In the genomic region with DNA sequence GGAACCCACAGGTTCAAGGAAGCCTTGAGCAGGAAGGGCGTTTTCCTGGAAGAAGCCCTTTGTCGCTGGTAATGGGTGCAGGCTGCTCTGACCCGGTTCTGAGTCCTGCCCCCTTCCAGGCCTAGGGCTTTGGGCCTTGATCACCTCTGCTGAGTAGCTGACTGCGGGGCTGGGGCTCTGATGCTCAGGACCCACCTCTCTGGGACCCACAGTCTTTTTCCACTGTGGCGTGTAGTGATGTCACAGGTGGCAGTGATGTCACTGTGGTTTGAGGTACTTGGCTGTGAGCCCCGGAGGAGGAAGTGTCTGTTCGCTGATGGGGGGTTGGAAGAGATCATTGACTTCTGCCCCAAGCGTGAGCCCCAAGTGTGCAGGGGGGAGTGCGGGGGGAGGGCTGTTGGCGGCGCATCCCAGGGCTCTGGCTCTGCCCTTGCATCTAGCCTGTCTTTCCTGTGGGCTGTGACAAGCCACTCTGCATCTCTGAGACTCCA, we compare ENCODE assay signal across 8 cellular contexts. TPM values are rescaled to one million over a fixed set of nuclear protein-coding genes. Genes with fewer than 3 reads are reported as not detected.
A peak's percentile ranks its signal among the peaks of the same experiment; 100 is the strongest.
DNase-seq lines count a peak whose midpoint lies in the region; ATAC-seq, FAIRE-seq and TF ChIP-seq lines count a peak whose summit lies in the region.

No MANE protein-coding gene starts in this region.

- no peak for TF ChIP-seq EP300 in H1 (IDR thresholded peaks at IDR 0.05; ENCODE audit: borderline replicate concordance in 1 of 2, low read depth in 2 of 2, low read length in 2 of 2)

- no peak overlapping the region for H2BK5ac ChIP-seq in H1 (ENCODE audit: low read depth, low read length)

- H3K56ac ChIP-seq in H1 (replicated peaks; ENCODE audit: insufficient read length, low read depth, low read length) = no peak overlapping the region

- H3K4me1 Mint-ChIP-seq in Caco-2 (ENCODE audit: low read depth, unreplicated experiment) = no peaks in the 10 kb centered on the region

- no peak overlapping the region for H3K27ac Mint-ChIP-seq in Caco-2 (ENCODE audit: unreplicated experiment)

- in situ Hi-C loops in GM13977 (cut with MboI; ENCODE audit: low pct_unique_long_range_greater_than_20kb, low sequenced_read_pairs, unreplicated experiment) = no loop called here

- no peaks in the 10 kb centered on the region for H3K36me3 ChIP-seq in H1 (ENCODE audit: control insufficient read depth in 2 of 4, insufficient read depth in 4 of 4, low read length in 3 of 4)
- no peaks in the 10 kb centered on the region for H3K36me3 ChIP-seq in Caco-2 (ENCODE audit: control insufficient read depth, insufficient read depth, low read length)

- no peak for TF ChIP-seq RAD21 in H1 (IDR thresholded peaks at IDR 0.05 in 1 of 2, conservative IDR thresholded peaks at IDR 0.05 in 1 of 2; ENCODE audit: low read depth in 2 of 2, low read length in 2 of 2)

- peaks cover 0 to 18% (median 1%) of the 10 kb centered on the region in 4 experiments; a peak in 3 of 7 replicates for H3K4me1 ChIP-seq in H1 (replicated peaks in 1 of 4; ENCODE audit: control insufficient read depth in 3 of 4, insufficient read depth in 4 of 4, low read length in 3 of 4)
- no peaks in the 10 kb centered on the region for H3K4me1 ChIP-seq in Caco-2

- BruUV-seq in Caco-2 (replicated peaks; lab: Mats Ljungman, UMichigan) = no TSS peak

- H2AFZ ChIP-seq in H1 (ENCODE audit: low read length) = no peak overlapping the region; the same call in 1 of the 2 replicates

- no peaks in the 10 kb centered on the region for H3K9me3 Mint-ChIP-seq in Caco-2 (ENCODE audit: unreplicated experiment)

- WGBS in H1 (ENCODE audit: extremely low coverage in 1 of 2, insufficient coverage in 1 of 2, insufficient read length in 1 of 2, insufficient replicate concordance in 2 of 2, low coverage in 1 of 2, low lambda C conversion rate in 2 of 2, missing lambda C conversion rate in 1 of 2), 2 experiments = 84% methylated on average over 10 of the region's 11 CpGs; no CpG with 5 or more reads in 1 of the 2 experiments

- no peaks in the 10 kb centered on the region for H3K23me2 ChIP-seq in H1 (ENCODE audit: low read depth, low read length)

- no peak for TF ChIP-seq CTCF in GM13977 (IDR thresholded peaks at IDR 0.05; ENCODE audit: extremely low read depth, insufficient read depth, missing control alignments)
- no peak for TF ChIP-seq CTCF in H1 (IDR thresholded peaks at IDR 0.05; ENCODE audit: control extremely low read depth in 1 of 3, insufficient read depth in 1 of 3, low read depth in 1 of 3, low read length in 3 of 3)
- TF ChIP-seq CTCF in Caco-2 (IDR thresholded peaks at IDR 0.05; ENCODE audit: insufficient read depth in 1 of 2, low read depth in 1 of 2, low read length in 1 of 2, severe bottlenecking in 1 of 2, unreplicated experiment in 1 of 2) = no peak

- no peak for TF ChIP-seq POLR2A in H1 (IDR thresholded peaks at IDR 0.05; ENCODE audit: control extremely low read depth in 1 of 2, low read depth in 2 of 2, low read length in 2 of 2)

- H3K4me3 Mint-ChIP-seq in Caco-2 (ENCODE audit: unreplicated experiment) = no peak overlapping the region

- H3K27me3 ChIP-seq in H1 (replicated peaks in 1 of 4; ENCODE audit: control insufficient read depth in 3 of 4, extremely low read depth in 1 of 4, insufficient read depth in 3 of 4, low read length in 3 of 4) = peaks cover 0 to 5% (median 0%) of the 10 kb centered on the region in 4 experiments; a peak in 2 of 7 replicates
- H3K27me3 ChIP-seq in Caco-2 (replicated peaks; ENCODE audit: control insufficient read depth, insufficient read depth, low read length) = no peaks in the 10 kb centered on the region

- H2BK20ac ChIP-seq in H1 (ENCODE audit: low read length) = no peak overlapping the region

- H4K5ac ChIP-seq in H1 (ENCODE audit: insufficient read length, low read depth, low read length) = no peak overlapping the region

- POLR2A ChIA-PET in H1 (lab: Charles Lee; ENCODE audit: partially characterized antibody) (no interaction called here), Caco-2 (lab: Charles Lee) (no interaction called here)

- no peak overlapping the region for H2BK15ac ChIP-seq in H1 (ENCODE audit: low read length)

- DNase-seq in GM13977 (ENCODE audit: low spot score) (peak; percentile 65), H1 (ENCODE audit: low read depth in 1 of 2, low spot score in 2 of 2) (no peak), NCI-H1417 treated with DMSO at 0.1 percent for 48 hours (lab: John Stamatoyannopoulos, UW) (no peak), Caco-2 (no peak), NCI-H345 treated with DMSO at 0.1 percent for 48 hours (lab: John Stamatoyannopoulos, UW; ENCODE audit: unreplicated experiment) (no peak)
- peak; percentile 94 to 95 for DNase-seq in activated CD4-positive, alpha-beta T cell treated with anti-CD3 and anti-CD28 coated beads, Interleukin-2, amount 50 U/mL, for 4 hours
- DNase-seq in stimulated activated CD4-positive, alpha-beta T cell treated with anti-CD3 and anti-CD28 coated beads, Interleukin-15, amount 100 ng/mL, for 24 hours = peak; percentile 91

- H2AK5ac ChIP-seq in H1 (ENCODE audit: low read depth, low read length) = no peak overlapping the region

- intact Hi-C loops in Caco-2 (cut with micrococcal nuclease; ENCODE audit: unreplicated experiment) = no loop called here

- no peak overlapping the region for H3K27ac ChIP-seq in H1 (ENCODE audit: low read depth, low read length)

- no peak for ATAC-seq in GM18858 (IDR thresholded peaks at IDR 0.05; ENCODE audit: unreplicated experiment)

- FAIRE-seq in H1 (lab: Jason Lieb, UNC) = no peak

- no peak overlapping the region for H2BK12ac ChIP-seq in H1 (ENCODE audit: low read depth, low read length)

- H3K4me3 ChIP-seq in H1 (ENCODE audit: extremely low read depth in 1 of 4, insufficient read depth in 2 of 4, low read depth in 3 of 4, low read length in 4 of 4) = no peak overlapping the region
- no peak overlapping the region for H3K4me3 ChIP-seq in Caco-2 (ENCODE audit: low read depth, low read length)

- no peak overlapping the region for H3K4me2 ChIP-seq in H1 (ENCODE audit: insufficient read depth in 1 of 2, low read depth in 2 of 2, low read length in 2 of 2)

- no peaks in the 10 kb centered on the region for H3K79me2 ChIP-seq in H1 (ENCODE audit: control insufficient read depth in 1 of 2, insufficient read depth in 2 of 2, low read length in 2 of 2)

- no peak overlapping the region for H4K91ac ChIP-seq in H1 (replicated peaks; ENCODE audit: insufficient read length, low read length)

- no peaks in the 10 kb centered on the region for H3K79me1 ChIP-seq in H1 (ENCODE audit: low read depth, low read length)

- H4K8ac ChIP-seq in H1 (ENCODE audit: extremely low read depth, insufficient read depth, low read length) = no peak overlapping the region

- H3K9ac ChIP-seq in H1 (replicated peaks in 1 of 4; ENCODE audit: extremely low read depth in 1 of 4, low read depth in 3 of 4, low read length in 3 of 4) = no peak overlapping the region

- CTCF ChIA-PET in H1 (lab: Charles Lee; ENCODE audit: partially characterized antibody) (interaction anchor here (0.7 to 4.4 kb wide), 3 partner anchors 27 to 48 kb away, joined by 3 to 19 read pairs (median 5); no protein-coding TSS in a partner anchor), Caco-2 (lab: Charles Lee) (no interaction called here)

- H3K9me3 ChIP-seq in H1 (ENCODE audit: insufficient read depth in 2 of 2, low read depth in 1 of 2, low read length in 1 of 2) (no peaks in the 10 kb centered on the region), Caco-2 (no peaks in the 10 kb centered on the region)

- H4K20me1 ChIP-seq in H1 (replicated peaks in 1 of 2; ENCODE audit: control insufficient read depth in 1 of 2, insufficient read depth in 2 of 2, low read length in 2 of 2) = no peaks in the 10 kb centered on the region

- no peak overlapping the region for H3K14ac ChIP-seq in H1 (ENCODE audit: insufficient read length)

- H2BK120ac ChIP-seq in H1 (replicated peaks; ENCODE audit: low read depth, low read length) = no peak overlapping the region

- no peaks in the 10 kb centered on the region for H3K36me3 Mint-ChIP-seq in Caco-2 (ENCODE audit: insufficient read depth, unreplicated experiment)

- no peak overlapping the region for H3K23ac ChIP-seq in H1 (ENCODE audit: insufficient read length)

- H3K27me3 Mint-ChIP-seq in Caco-2 (ENCODE audit: insufficient read depth, unreplicated experiment) = no peaks in the 10 kb centered on the region

- no peak overlapping the region for H3K18ac ChIP-seq in H1 (ENCODE audit: extremely low read depth, low read length)

- H3K4ac ChIP-seq in H1 (replicated peaks; ENCODE audit: insufficient read length, low read depth, low read length) = no peak overlapping the region

TF ChIP-seq in H1, 55 proteins besides CTCF, POLR2A, EP300 and RAD21:
- TF ChIP-seq CREB1 (IDR thresholded peaks at IDR 0.05) = 0 out of 2 replicates have a peak, but pooled peaks have one; percentile 25
- no peak for TF ChIP-seq TEAD4 (IDR thresholded peaks at IDR 0.05; ENCODE audit: low read depth, low read length)

RNA-seq across cellular contexts. Expression of a gene that starts 6.9 kb away (rescaled TPM):
- total RNA-seq in H1 (2021; fragmentation: NEBNext Ultra II Directional; extraction: Animal tissue kit (Norgen Biotek cat#: 25700)) = 2.8 and 2.9 TPM in 2 replicates
- 1.7 and 2.4 TPM in 2 replicates for polyA plus RNA-seq in H1 (2011; rRNA removed)
- polyA plus RNA-seq in H1 (2011; cell fraction: cytosol; rRNA removed) = 1.8 TPM
- 2.5 TPM for polyA plus RNA-seq in H1 (2011; cell fraction: nucleus; rRNA removed)
- 1.3 to 2.6 TPM (median 2.1 TPM) in 4 replicates for polyA plus RNA-seq in H1 (2012, experiment 1 of 2)
- 1.3 TPM for polyA plus RNA-seq in H1 (2012, experiment 2 of 2)
- 2.9 TPM for polyA plus RNA-seq in H1 (2013, experiment 1 of 2)
- polyA plus RNA-seq in H1 (2013, experiment 2 of 2) = 3.5 TPM
- 1.1 and 1.5 TPM in 2 replicates for polyA minus RNA-seq in H1 (2011; rRNA and poly(A)+ RNA removed)
- polyA minus RNA-seq in H1 (2011; cell fraction: cytosol; rRNA and poly(A)+ RNA removed) = 0.88 TPM
- polyA minus RNA-seq in H1 (2011; cell fraction: nucleus; rRNA and poly(A)+ RNA removed) = 0.90 TPM
- total RNA-seq in Caco-2 (2022) = 2.6 and 3.5 TPM in 2 replicates

RNA-seq across cellular contexts. Expression of a gene that starts 56.2 kb away (rescaled TPM):
- total RNA-seq in H1 (2021; fragmentation: NEBNext Ultra II Directional; extraction: Animal tissue kit (Norgen Biotek cat#: 25700)) = 31.2 and 32.7 TPM in 2 replicates
- 9.7 and 10.9 TPM in 2 replicates for polyA plus RNA-seq in H1 (2011; rRNA removed)
- polyA plus RNA-seq in H1 (2011; cell fraction: cytosol; rRNA removed) = 14.7 TPM
- 27.4 TPM for polyA plus RNA-seq in H1 (2011; cell fraction: nucleus; rRNA removed)
- polyA plus RNA-seq in H1 (2012, experiment 1 of 2) = 13.6 to 16.4 TPM (median 14.6 TPM) in 4 replicates
- polyA plus RNA-seq in H1 (2012, experiment 2 of 2) = 1.1 TPM
- 5.6 TPM for polyA plus RNA-seq in H1 (2013, experiment 1 of 2)
- polyA plus RNA-seq in H1 (2013, experiment 2 of 2) = 6.0 TPM
- polyA minus RNA-seq in H1 (2011; rRNA and poly(A)+ RNA removed) = 64.9 and 68.5 TPM in 2 replicates
- 33.0 TPM for polyA minus RNA-seq in H1 (2011; cell fraction: cytosol; rRNA and poly(A)+ RNA removed)
- 80.2 TPM for polyA minus RNA-seq in H1 (2011; cell fraction: nucleus; rRNA and poly(A)+ RNA removed)
- total RNA-seq in Caco-2 (2022) = 22.7 and 25.6 TPM in 2 replicates

Comparison
In these comparisons a context has a peak if more than half of its experiments do, and no peak if none do; other contexts are left out.
1. DNase-seq: peak in GM13977 (single experiment), activated CD4-positive, alpha-beta T cell treated with anti-CD3 and anti-CD28 coated beads, Interleukin-2, amount 50 U/mL, for 4 hours (2 of 2) and stimulated activated CD4-positive, alpha-beta T cell treated with anti-CD3 and anti-CD28 coated beads, Interleukin-15, amount 100 ng/mL, for 24 hours (single experiment); none in H1 (0 of 2), NCI-H1417 treated with DMSO at 0.1 percent for 48 hours (single experiment), Caco-2 (0 of 2) and NCI-H345 treated with DMSO at 0.1 percent for 48 hours (single experiment).